In the genomic region with DNA sequence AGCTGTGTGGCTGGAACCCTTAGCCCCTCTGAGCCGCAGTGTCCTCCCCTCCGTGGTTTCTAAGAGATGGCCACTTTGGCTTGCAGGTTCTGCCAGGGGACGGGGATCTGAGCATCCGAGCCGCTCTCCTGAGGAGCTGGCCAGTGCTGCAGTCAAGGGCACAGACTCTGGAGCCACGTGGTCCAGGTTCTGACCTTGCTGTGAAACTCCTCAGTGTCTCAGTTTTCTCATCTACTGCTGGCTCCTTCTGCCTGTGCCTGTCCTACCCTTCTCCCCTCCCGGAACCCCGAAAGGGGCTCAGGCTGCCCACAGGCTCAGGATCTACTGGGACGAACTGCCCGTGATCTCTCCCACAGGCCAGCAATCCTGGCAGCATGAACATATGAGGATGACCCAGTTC, we compare ENCODE assay signal across 7 cellular contexts.
"Had no signal": no experiment of that assay in that cellular context is flagged by ENCODE, and none has a peak within 500 bp of the region (broad histone marks: within the 10 kb centered on the region; RNA-seq: fewer than 3 reads in every experiment).

No MANE protein-coding gene starts in this region.

- H3K4me3 ChIP-seq: GM23248, K562 had no signal

- H2AFZ ChIP-seq: GM23248 had no signal

- H3K27ac Mint-ChIP-seq: H9 had no signal

- H3K27ac ChIP-seq: GM23248 had no signal

- H3K4me3 Mint-ChIP-seq: H9 had no signal

- DNase-seq: GM23248, GOT3, H9, HCEC 1CT, IMR-90, KG1 had no signal

- H3K4me1 Mint-ChIP-seq: H9 had no signal

- H3K9me3 Mint-ChIP-seq: H9 had no signal

- ATAC-seq: K562 had no signal
